17 cellular contexts compared by ENCODE assay signal in the genomic region with DNA sequence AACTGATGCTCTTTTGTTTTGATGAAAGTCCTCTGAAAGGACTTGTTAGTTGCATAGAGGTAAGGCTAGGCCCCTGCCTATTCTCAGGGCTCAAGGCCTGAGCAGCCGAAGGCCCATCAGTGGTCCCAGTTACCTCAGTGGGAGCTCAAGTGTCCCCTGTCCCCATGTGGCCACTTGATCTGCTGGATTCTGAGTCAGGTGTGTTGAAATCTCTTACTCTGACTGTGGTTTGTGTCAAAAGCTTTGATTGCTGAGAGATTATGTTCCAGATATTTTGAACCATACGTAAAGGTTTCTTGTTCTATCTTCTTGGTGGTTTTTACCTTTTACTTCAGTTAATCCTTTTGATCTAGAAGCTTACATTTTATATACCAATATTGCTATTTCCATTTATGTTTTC.
DNase-seq lines count a peak whose midpoint lies in the region; ATAC-seq and TF ChIP-seq lines count a peak whose summit lies in the region.
"Had no signal": no experiment of that assay in that cellular context is flagged by ENCODE, and none has a peak within 500 bp of the region (broad histone marks: within the 10 kb centered on the region; RNA-seq: fewer than 3 reads in every experiment).

No MANE protein-coding gene starts in this region.

- H3K4me3 ChIP-seq in HEK293 (ENCODE audit: low read depth, low read length), result no peak overlapping the region
- H3K4me3 ChIP-seq: A549, GM23338 had no signal

- peaks cover 8 to 12% of the 10 kb centered on the region in 2 experiments for H3K36me3 ChIP-seq in HEK293 (ENCODE audit: control insufficient read depth in 2 of 2, insufficient read depth in 1 of 2, low read length in 2 of 2)

- POLR2A ChIA-PET in activated CD4-positive, alpha-beta T cell treated with anti-CD3 and anti-CD28 coated beads, Interleukin-2, amount 10 ng/mL, durations not matched to agents 7 days and 5 days (lab: Charles Lee), result interaction anchor here (1.0 kb wide), 1 partner anchor 9 kb away, joined by 3 read pairs; no protein-coding TSS in a partner anchor
- POLR2A ChIA-PET in HEK293 (lab: Yijun Ruan, JAX), result no interaction called here

- intact Hi-C loops in CD14-positive monocyte (cut with micrococcal nuclease), result no loop called here

- no peak overlapping the region for H3K27ac ChIP-seq in HEK293 (ENCODE audit: extremely low read depth, low read depth, low read length)
- H3K27ac ChIP-seq: A549, C4-2B had no signal

- peaks cover 87% of the 10 kb centered on the region for H3K4me1 Mint-ChIP-seq in activated CD4-positive, alpha-beta T cell treated with anti-CD3 and anti-CD28 coated beads, Interleukin-2, amount 10 ng/mL, durations not matched to agents 7 days and 5 days
- H3K4me1 Mint-ChIP-seq in CD14-positive monocyte, result peaks cover 50% of the 10 kb centered on the region
- H3K4me1 Mint-ChIP-seq in activated naive CD8-positive, alpha-beta T cell treated with anti-CD3 and anti-CD28 coated beads, Interleukin-2, amount 50 U/mL, for 24 hours, result peaks cover 80% of the 10 kb centered on the region

- H3K36me3 Mint-ChIP-seq in activated CD4-positive, alpha-beta T cell treated with anti-CD3 and anti-CD28 coated beads, Interleukin-2, amount 10 ng/mL, durations not matched to agents 7 days and 5 days (ENCODE audit: low read depth), result peaks cover 11% of the 10 kb centered on the region
- peaks cover 39 to 70% of the 10 kb centered on the region in 2 donors for H3K36me3 Mint-ChIP-seq in CD14-positive monocyte
- no peaks in the 10 kb centered on the region for H3K36me3 Mint-ChIP-seq in activated naive CD8-positive, alpha-beta T cell treated with anti-CD3 and anti-CD28 coated beads, Interleukin-2, amount 50 U/mL, for 24 hours (ENCODE audit: low read depth)

- H3K27ac Mint-ChIP-seq in activated CD4-positive, alpha-beta T cell treated with anti-CD3 and anti-CD28 coated beads, Interleukin-2, amount 10 ng/mL, durations not matched to agents 7 days and 5 days, result peak overlapping the region; percentile 86
- H3K27ac Mint-ChIP-seq in CD14-positive monocyte, result peak overlapping the region in 5 of 7 donors; percentile 30 to 89 (median 72)
- peak overlapping the region; percentile 47 for H3K27ac Mint-ChIP-seq in activated naive CD8-positive, alpha-beta T cell treated with anti-CD3 and anti-CD28 coated beads, Interleukin-2, amount 50 U/mL, for 24 hours
- H3K27ac Mint-ChIP-seq: GM23338 had no signal

- no peak for ATAC-seq in activated naive CD8-positive, alpha-beta T cell treated with anti-CD3 and anti-CD28 coated beads, Interleukin-2, amount 50 U/mL, for 24 hours
- no peak for ATAC-seq in HG02642 (IDR thresholded peaks at IDR 0.05; ENCODE audit: poor library complexity, unreplicated experiment)
- ATAC-seq: A549, GM23338 had no signal

- no peaks in the 10 kb centered on the region for H3K9me3 Mint-ChIP-seq in activated CD4-positive, alpha-beta T cell treated with anti-CD3 and anti-CD28 coated beads, Interleukin-2, amount 10 ng/mL, durations not matched to agents 7 days and 5 days
- peaks cover 0 to under 1% (median 0%) of the 10 kb centered on the region in 7 donors for H3K9me3 Mint-ChIP-seq in CD14-positive monocyte
- H3K9me3 Mint-ChIP-seq in activated naive CD8-positive, alpha-beta T cell treated with anti-CD3 and anti-CD28 coated beads, Interleukin-2, amount 50 U/mL, for 24 hours, result no peaks in the 10 kb centered on the region
- H3K9me3 Mint-ChIP-seq: GM23338 had no signal

- CTCF ChIA-PET in activated CD4-positive, alpha-beta T cell treated with anti-CD3 and anti-CD28 coated beads, Interleukin-2, amount 10 ng/mL, durations not matched to agents 7 days and 5 days (lab: Charles Lee), result interaction anchor here (0.8 to 2.3 kb wide), 3 partner anchors 9 to 49 kb away, joined by 3 to 7 read pairs (median 4); no protein-coding TSS in a partner anchor
- CTCF ChIA-PET in HEK293 (lab: Yijun Ruan, JAX), result interaction anchor here (0.6 to 1.6 kb wide), 3 partner anchors 8 to 283 kb away, joined by 3 to 5 read pairs (median 3); no protein-coding TSS in a partner anchor

- H3K4me1 ChIP-seq in HEK293 (ENCODE audit: control insufficient read depth, insufficient read depth, low read length), result 0 out of 2 replicates have a peak, but pooled peaks cover 6% of the 10 kb centered on the region
- H3K4me1 ChIP-seq: A549 had no signal

- TF ChIP-seq CTCF in CD14-positive monocyte (IDR thresholded peaks at IDR 0.05) (no peak), HEK293 (tag by site-specific recombination; IDR thresholded peaks at IDR 0.05) (no peak)

- H3K4me3 Mint-ChIP-seq in activated CD4-positive, alpha-beta T cell treated with anti-CD3 and anti-CD28 coated beads, Interleukin-2, amount 10 ng/mL, durations not matched to agents 7 days and 5 days, result peak overlapping the region; percentile 17
- H3K4me3 Mint-ChIP-seq in CD14-positive monocyte, result no peak overlapping the region
- H3K4me3 Mint-ChIP-seq in activated naive CD8-positive, alpha-beta T cell treated with anti-CD3 and anti-CD28 coated beads, Interleukin-2, amount 50 U/mL, for 24 hours, result no peak overlapping the region
- H3K4me3 Mint-ChIP-seq: GM23338 had no signal

- H3K27me3 Mint-ChIP-seq in activated CD4-positive, alpha-beta T cell treated with anti-CD3 and anti-CD28 coated beads, Interleukin-2, amount 10 ng/mL, durations not matched to agents 7 days and 5 days, result no peaks in the 10 kb centered on the region
- H3K27me3 Mint-ChIP-seq in CD14-positive monocyte (ENCODE audit: low read depth in 3 of 3), result peaks cover 0 to 2% (median 0%) of the 10 kb centered on the region in 3 donors
- no peaks in the 10 kb centered on the region for H3K27me3 Mint-ChIP-seq in activated naive CD8-positive, alpha-beta T cell treated with anti-CD3 and anti-CD28 coated beads, Interleukin-2, amount 50 U/mL, for 24 hours

- no peaks in the 10 kb centered on the region for H3K9me3 ChIP-seq in HEK293 (ENCODE audit: control insufficient read depth, insufficient read depth, low read depth, low read length)
- H3K9me3 ChIP-seq: A549 had no signal

- DNase-seq in activated CD4-positive, alpha-beta T cell treated with anti-CD3 and anti-CD28 coated beads, Interleukin-2, amount 10 ng/mL, durations not matched to agents 7 days and 5 days, result no peak
- DNase-seq in activated CD4-positive, alpha-beta T cell treated with anti-CD3 and anti-CD28 coated beads, Interleukin-2, amount 50 U/mL, for 1 hour, result no peak
- no peak for DNase-seq in CD14-positive monocyte (ENCODE audit: low spot score)
- no peak for DNase-seq in activated naive CD8-positive, alpha-beta T cell treated with anti-CD3 and anti-CD28 coated beads, Interleukin-2, amount 50 U/mL, for 24 hours
- no peak for DNase-seq in NCI-H82 treated with DMSO at 0.1 percent for 48 hours (lab: John Stamatoyannopoulos, UW; ENCODE audit: unreplicated experiment)
- no peak for DNase-seq in NCI-H524 treated with DMSO at 0.1 percent for 48 hours (lab: John Stamatoyannopoulos, UW)
- DNase-seq: DMS79 treated with DMSO at 0.1 percent for 48 hours, GDM1, NCI-H1436, NCI-H2029 treated with DMSO at 0.1 percent for 48 hours, NCI-H2227 treated with DMSO at 0.1 percent for 48 hours, NCI-H526 treated with DMSO at 0.1 percent for 48 hours had no signal

TF ChIP-seq in HEK293, 187 proteins besides CTCF, POLR2A, EP300 and RAD21 (continues in another document):
- no peak for TF ChIP-seq ZNF26 (tag by site-specific recombination; IDR thresholded peaks at IDR 0.05)
- TF ChIP-seq, protein P1, sequence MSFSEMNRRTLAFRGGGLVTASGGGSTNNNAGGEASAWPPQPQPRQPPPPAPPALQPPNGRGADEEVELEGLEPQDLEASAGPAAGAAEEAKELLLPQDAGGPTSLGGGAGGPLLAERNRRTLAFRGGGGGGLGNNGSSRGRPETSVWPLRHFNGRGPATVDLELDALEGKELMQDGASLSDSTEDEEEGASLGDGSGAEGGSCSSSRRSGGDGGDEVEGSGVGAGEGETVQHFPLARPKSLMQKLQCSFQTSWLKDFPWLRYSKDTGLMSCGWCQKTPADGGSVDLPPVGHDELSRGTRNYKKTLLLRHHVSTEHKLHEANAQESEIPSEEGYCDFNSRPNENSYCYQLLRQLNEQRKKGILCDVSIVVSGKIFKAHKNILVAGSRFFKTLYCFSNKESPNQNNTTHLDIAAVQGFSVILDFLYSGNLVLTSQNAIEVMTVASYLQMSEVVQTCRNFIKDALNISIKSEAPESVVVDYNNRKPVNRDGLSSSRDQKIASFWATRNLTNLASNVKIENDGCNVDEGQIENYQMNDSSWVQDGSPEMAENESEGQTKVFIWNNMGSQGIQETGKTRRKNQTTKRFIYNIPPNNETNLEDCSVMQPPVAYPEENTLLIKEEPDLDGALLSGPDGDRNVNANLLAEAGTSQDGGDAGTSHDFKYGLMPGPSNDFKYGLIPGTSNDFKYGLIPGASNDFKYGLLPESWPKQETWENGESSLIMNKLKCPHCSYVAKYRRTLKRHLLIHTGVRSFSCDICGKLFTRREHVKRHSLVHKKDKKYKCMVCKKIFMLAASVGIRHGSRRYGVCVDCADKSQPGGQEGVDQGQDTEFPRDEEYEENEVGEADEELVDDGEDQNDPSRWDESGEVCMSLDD (tag by site-specific recombination; IDR thresholded peaks at IDR 0.05), result no peak
- peak; percentile 47; the same call in 1 of the 2 replicates for TF ChIP-seq ZBTB17 (tag by site-specific recombination; IDR thresholded peaks at IDR 0.05)
- TF ChIP-seq ZIC2 (tag by site-specific recombination; IDR thresholded peaks at IDR 0.05), result 0 out of 2 replicates have a peak, but pooled peaks have one; percentile 34
- no peak for TF ChIP-seq MEIS1 (CRISPR knock-in tag; IDR thresholded peaks at IDR 0.05; ENCODE audit: borderline replicate concordance)
